8 cellular contexts compared by ENCODE assay signal in the genomic region with DNA sequence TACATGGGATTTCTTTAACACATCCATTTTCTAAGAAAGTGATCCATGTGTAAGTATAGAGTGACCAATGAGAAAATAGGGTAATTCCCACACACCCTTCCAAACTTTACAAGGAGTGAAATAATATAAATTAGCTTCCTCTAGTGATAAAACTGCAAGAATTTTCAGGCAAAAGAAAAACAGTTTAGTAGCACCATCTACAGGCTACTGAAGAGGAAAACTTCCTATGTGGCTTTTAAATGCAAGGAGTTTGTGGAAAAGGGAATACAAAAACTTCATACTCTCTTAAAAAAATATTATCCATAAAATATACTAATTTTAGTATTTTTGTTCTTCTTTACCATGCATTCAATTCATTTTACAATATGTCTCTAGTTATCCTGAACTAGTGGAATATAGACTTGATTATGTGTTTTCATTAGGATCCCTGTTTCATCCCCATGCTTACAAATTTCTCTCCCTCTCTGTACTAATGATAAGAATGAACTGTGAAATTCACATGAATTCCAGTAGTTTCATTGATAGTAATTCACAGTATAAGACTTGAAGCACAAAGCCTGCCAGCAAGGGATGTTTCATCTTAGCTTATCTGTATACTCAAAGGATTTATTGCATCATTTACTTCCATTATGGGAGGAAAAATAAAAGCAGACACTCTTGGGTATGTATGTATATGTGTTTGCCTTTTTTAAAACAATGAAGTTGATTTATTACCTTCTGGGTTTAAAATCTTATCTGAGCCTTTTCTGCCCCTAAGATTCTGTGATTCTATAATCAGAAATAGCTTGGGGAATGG.
DNase-seq lines count a peak whose midpoint lies in the region; ATAC-seq and TF ChIP-seq lines count a peak whose summit lies in the region.

No MANE protein-coding gene starts in this region.

- peak; percentile 91 for TF ChIP-seq CTCF in chondrocyte (IDR thresholded peaks at IDR 0.05)
- TF ChIP-seq CTCF in nephron (IDR thresholded peaks at IDR 0.05; ENCODE audit: unreplicated experiment in 3 of 3) = peak; percentile 61 to 72 (median 63)

- H3K36me3 Mint-ChIP-seq in chondrocyte (ENCODE audit: low read depth) = no peaks in the 10 kb centered on the region
- H3K36me3 Mint-ChIP-seq in nephron (ENCODE audit: low read depth) = no peaks in the 10 kb centered on the region

- H3K27ac Mint-ChIP-seq in chondrocyte (ENCODE audit: unreplicated experiment) (no peak overlapping the region), nephron (no peak overlapping the region)

- no peak for ATAC-seq in HG03571 (IDR thresholded peaks at IDR 0.05; ENCODE audit: unreplicated experiment)

- no peaks in the 10 kb centered on the region for H3K9me3 Mint-ChIP-seq in chondrocyte (ENCODE audit: low read depth)
- no peaks in the 10 kb centered on the region for H3K9me3 Mint-ChIP-seq in nephron

- DNase-seq in DMS114 treated with DMSO at 0.1 percent for 48 hours (lab: John Stamatoyannopoulos, UW; ENCODE audit: unreplicated experiment) (peak; percentile 10), NCI-H2081 (lab: John Stamatoyannopoulos, UW) (peak; percentile 22 to 59), chondrocyte (ENCODE audit: low spot score) (no peak), epidermal melanocyte (ENCODE audit: insufficient read length, low spot score) (no peak), DMS153 (lab: John Stamatoyannopoulos, UW) (no peak)
- DNase-seq in stimulated activated CD4-positive, alpha-beta T cell treated with anti-CD3 and anti-CD28 coated beads, Interleukin-2, amount 100 ng/mL, for 48 hours = no peak

- peaks cover 43% of the 10 kb centered on the region for H3K4me1 Mint-ChIP-seq in chondrocyte (ENCODE audit: low read depth)
- H3K4me1 Mint-ChIP-seq in nephron = peaks cover 38% of the 10 kb centered on the region

- H3K4me3 Mint-ChIP-seq in chondrocyte (ENCODE audit: unreplicated experiment) = no peak overlapping the region
- no peak overlapping the region for H3K4me3 Mint-ChIP-seq in nephron

- no peaks in the 10 kb centered on the region for H3K27me3 Mint-ChIP-seq in chondrocyte (ENCODE audit: low read depth)
- H3K27me3 Mint-ChIP-seq in nephron (ENCODE audit: low read depth) = no peaks in the 10 kb centered on the region

Comparison
In these comparisons a context has a peak if more than half of its experiments do, and no peak if none do; other contexts are left out.
1. DNase-seq: peak in DMS114 treated with DMSO at 0.1 percent for 48 hours (single experiment) and NCI-H2081 (2 of 2); none in chondrocyte (single experiment), epidermal melanocyte (single experiment), DMS153 (single experiment) and stimulated activated CD4-positive, alpha-beta T cell treated with anti-CD3 and anti-CD28 coated beads, Interleukin-2, amount 100 ng/mL, for 48 hours (0 of 2).